Comparison of ENCODE assay signal across 33 cellular contexts in genomic region chr7:85413718-85414117, GRCh38.
"Had no signal": no experiment of that assay in that cellular context is flagged by ENCODE, and none has a peak within 500 bp of the region (broad histone marks: within the 10 kb centered on the region; RNA-seq: fewer than 3 reads in every experiment).

No MANE protein-coding gene starts in this region.

- H3K4me3 ChIP-seq: cardiac muscle cell, Peyer's patch, SJSA1 had no signal

- H3K36me3 Mint-ChIP-seq: activated CD4-positive, alpha-beta memory T cell treated with anti-CD3 and anti-CD28 coated beads for 36 hours; activated naive CD4-positive, alpha-beta T cell treated with anti-CD3 and anti-CD28 coated beads, Interleukin-2, amount 10 ng/mL, durations not matched to agents 7 days and 5 days; activated naive CD8-positive, alpha-beta T cell had no signal

- H3K27ac ChIP-seq: cardiac muscle cell, Peyer's patch, SJSA1 had no signal

- H3K4me1 ChIP-seq: Peyer's patch, SJSA1 had no signal

- H3K4me3 Mint-ChIP-seq: activated B cell treated with CpG ODN at 0.5 μM for 24 hours; activated CD4-positive, alpha-beta memory T cell treated with anti-CD3 and anti-CD28 coated beads for 36 hours; activated naive CD4-positive, alpha-beta T cell treated with anti-CD3 and anti-CD28 coated beads, Interleukin-2, amount 10 ng/mL, durations not matched to agents 7 days and 5 days; activated naive CD8-positive, alpha-beta T cell; activated naive CD8-positive, alpha-beta T cell treated with anti-CD3 and anti-CD28 coated beads, Interleukin-2, amount 50 U/mL, for 24 hours; T-helper 1 cell treated with Interleukin-12 subunit alpha and Interleukin-12 subunit beta and Interleukin-4 antibody, amounts not matched to agents 30 μg/mL and 1 μg/mL, for 36 hours; T-helper 2 cell treated with Interferon-gamma antibody and Interleukin-4, amounts not matched to agents 5 μg/mL and 100 μg/mL, for 36 hours had no signal

- H3K4me2 ChIP-seq: SK-N-SH had no signal

- H3K4me1 Mint-ChIP-seq: activated B cell treated with CpG ODN at 0.5 μM for 24 hours; activated naive CD4-positive, alpha-beta T cell treated with anti-CD3 and anti-CD28 coated beads, Interleukin-2, amount 10 ng/mL, durations not matched to agents 7 days and 5 days; activated naive CD8-positive, alpha-beta T cell treated with anti-CD3 and anti-CD28 coated beads, Interleukin-2, amount 50 U/mL, for 24 hours had no signal

- H3K36me3 ChIP-seq: cardiac muscle cell, Peyer's patch, SJSA1 had no signal

- H3K27me3 ChIP-seq: cardiac muscle cell, Peyer's patch, SJSA1 had no signal

- H3K9me3 ChIP-seq: Peyer's patch, SJSA1, SK-N-SH had no signal

- H3K9ac ChIP-seq: SK-N-SH had no signal

- DNase-seq: activated B cell treated with CpG ODN at 0.5 μM for 24 hours; activated CD4-positive, alpha-beta memory T cell treated with anti-CD3 and anti-CD28 coated beads for 36 hours; activated CD4-positive, alpha-beta T cell treated with anti-CD3 and anti-CD28 coated beads for 4 hours; activated CD4-positive, alpha-beta T cell treated with anti-CD3 and anti-CD28 coated beads, Interleukin-2, amount 50 U/mL, for 1 hour; activated CD4-positive, CD25-positive, alpha-beta regulatory T cell treated with anti-CD3 and anti-CD28 coated beads, Interleukin-2, amount 50 U/mL, for 72 hours; activated CD8-positive, alpha-beta memory T cell treated with anti-CD3 and anti-CD28 coated beads, Interleukin-2, amount 50 U/mL, for 4 hours; activated effector memory CD4-positive, alpha-beta T cell treated with Interleukin-2 at 50 U/mL for 16 hours; activated naive CD4-positive, alpha-beta T cell treated with anti-CD3 and anti-CD28 coated beads, Interleukin-2, amount 10 ng/mL, durations not matched to agents 7 days and 5 days; activated naive CD8-positive, alpha-beta T cell treated with anti-CD3 and anti-CD28 coated beads, Interleukin-2, amount 50 U/mL, for 24 hours; activated T-cell treated with anti-CD3 and anti-CD28 coated beads, Interleukin-2, amount 50 U/mL, for 48 hours; aorta; Karpas-422; NCI-H1048; NCI-H1105 treated with DMSO at 0.1 percent for 48 hours; NCI-H1436; NCI-H1694; NCI-H1930; NCI-H2081 treated with DMSO at 0.1 percent for 48 hours; NCI-H226; NCI-H446 treated with DMSO at 0.1 percent for 48 hours; NCI-H524; NCI-H69; NCI-H82; PC-3; Peyer's patch; RPMI8226; SHP77 treated with DMSO at 0.1 percent for 48 hours; SK-N-SH had no signal

- H3K27ac Mint-ChIP-seq: activated B cell treated with CpG ODN at 0.5 μM for 24 hours; activated CD4-positive, alpha-beta memory T cell treated with anti-CD3 and anti-CD28 coated beads for 36 hours; activated naive CD4-positive, alpha-beta T cell treated with anti-CD3 and anti-CD28 coated beads, Interleukin-2, amount 10 ng/mL, durations not matched to agents 7 days and 5 days; activated naive CD8-positive, alpha-beta T cell; activated naive CD8-positive, alpha-beta T cell treated with anti-CD3 and anti-CD28 coated beads, Interleukin-2, amount 50 U/mL, for 24 hours; T-helper 1 cell treated with Interleukin-12 subunit alpha and Interleukin-12 subunit beta and Interleukin-4 antibody, amounts not matched to agents 30 μg/mL and 1 μg/mL, for 36 hours; T-helper 2 cell treated with Interferon-gamma antibody and Interleukin-4, amounts not matched to agents 5 μg/mL and 100 μg/mL, for 36 hours had no signal

- H3K9me3 Mint-ChIP-seq: activated B cell treated with CpG ODN at 0.5 μM for 24 hours; activated naive CD4-positive, alpha-beta T cell treated with anti-CD3 and anti-CD28 coated beads, Interleukin-2, amount 10 ng/mL, durations not matched to agents 7 days and 5 days; activated naive CD8-positive, alpha-beta T cell treated with anti-CD3 and anti-CD28 coated beads, Interleukin-2, amount 50 U/mL, for 24 hours; T-helper 1 cell treated with Interleukin-12 subunit alpha and Interleukin-12 subunit beta and Interleukin-4 antibody, amounts not matched to agents 30 μg/mL and 1 μg/mL, for 36 hours; T-helper 2 cell treated with Interferon-gamma antibody and Interleukin-4, amounts not matched to agents 5 μg/mL and 100 μg/mL, for 36 hours had no signal

- H3K27me3 Mint-ChIP-seq: activated B cell treated with CpG ODN at 0.5 μM for 24 hours; activated CD4-positive, alpha-beta memory T cell treated with anti-CD3 and anti-CD28 coated beads for 36 hours; activated naive CD4-positive, alpha-beta T cell treated with anti-CD3 and anti-CD28 coated beads, Interleukin-2, amount 10 ng/mL, durations not matched to agents 7 days and 5 days; activated naive CD8-positive, alpha-beta T cell; activated naive CD8-positive, alpha-beta T cell treated with anti-CD3 and anti-CD28 coated beads, Interleukin-2, amount 50 U/mL, for 24 hours had no signal

- ATAC-seq: activated naive CD8-positive, alpha-beta T cell treated with anti-CD3 and anti-CD28 coated beads, Interleukin-2, amount 50 U/mL, for 24 hours; PC-3 had no signal
